ENCODE assay signal across 1 cellular context in the genomic region with DNA sequence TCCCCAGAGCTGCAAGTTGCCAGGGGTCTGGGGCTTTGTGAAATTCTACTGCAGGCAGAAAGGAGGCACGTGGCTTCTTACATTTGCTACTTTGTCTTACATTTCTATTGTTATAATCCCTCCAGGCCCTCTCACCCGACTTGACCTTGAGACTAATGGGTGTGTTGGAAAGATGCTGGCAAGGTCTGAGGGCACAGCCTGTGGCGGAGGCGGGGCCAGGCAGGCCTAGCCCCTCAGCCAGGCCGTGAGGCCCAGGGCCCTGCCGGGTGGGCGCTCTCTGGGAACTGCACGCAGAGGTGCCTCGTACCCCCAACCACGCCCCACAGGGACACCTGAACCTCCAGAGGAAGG.
TF ChIP-seq lines count a peak whose summit lies in the region.

No MANE protein-coding gene starts in this region.

TF ChIP-seq in K562, 482 proteins besides CTCF, POLR2A, EP300 and RAD21 (continued from another document and continues in another):
- TF ChIP-seq, protein P1, sequence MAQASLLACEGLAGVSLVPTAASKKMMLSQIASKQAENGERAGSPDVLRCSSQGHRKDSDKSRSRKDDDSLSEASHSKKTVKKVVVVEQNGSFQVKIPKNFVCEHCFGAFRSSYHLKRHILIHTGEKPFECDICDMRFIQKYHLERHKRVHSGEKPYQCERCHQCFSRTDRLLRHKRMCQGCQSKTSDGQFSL (CRISPR knock-in tag; IDR thresholded peaks at IDR 0.05): no peak
- TF ChIP-seq, protein P1 (tag; IDR thresholded peaks at IDR 0.05): 0 out of 4 replicates have a peak, but pooled peaks of 1 of the 2 experiments have one; percentile 0
- TF ChIP-seq RFX7 (CRISPR knock-in tag; IDR thresholded peaks at IDR 0.05): 0 out of 2 replicates have a peak, but pooled peaks have one; percentile 37
- TF ChIP-seq CAMTA2 (CRISPR knock-in tag; conservative IDR thresholded peaks at IDR 0.05): 0 out of 2 replicates have a peak, but pooled peaks have one; percentile 41
- no peak for TF ChIP-seq IRF2 (CRISPR knock-in tag; IDR thresholded peaks at IDR 0.05)
- TF ChIP-seq ZNF583 (CRISPR knock-in tag; IDR thresholded peaks at IDR 0.05): peak; percentile 35; the same call in 1 of the 2 replicates
- no peak for TF ChIP-seq ZNF224 (CRISPR knock-in tag; IDR thresholded peaks at IDR 0.05)
- no peak for TF ChIP-seq ZNF695 (CRISPR knock-in tag; IDR thresholded peaks at IDR 0.05)
- TF ChIP-seq, protein P2, sequence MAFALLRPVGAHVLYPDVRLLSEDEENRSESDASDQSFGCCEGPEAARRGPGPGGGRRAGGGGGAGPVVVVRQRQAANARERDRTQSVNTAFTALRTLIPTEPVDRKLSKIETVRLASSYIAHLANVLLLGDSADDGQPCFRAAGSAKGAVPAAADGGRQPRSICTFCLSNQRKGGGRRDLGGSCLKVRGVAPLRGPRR (CRISPR knock-in tag; IDR thresholded peaks at IDR 0.05): peak; percentile 88
- TF ChIP-seq, protein P3, sequence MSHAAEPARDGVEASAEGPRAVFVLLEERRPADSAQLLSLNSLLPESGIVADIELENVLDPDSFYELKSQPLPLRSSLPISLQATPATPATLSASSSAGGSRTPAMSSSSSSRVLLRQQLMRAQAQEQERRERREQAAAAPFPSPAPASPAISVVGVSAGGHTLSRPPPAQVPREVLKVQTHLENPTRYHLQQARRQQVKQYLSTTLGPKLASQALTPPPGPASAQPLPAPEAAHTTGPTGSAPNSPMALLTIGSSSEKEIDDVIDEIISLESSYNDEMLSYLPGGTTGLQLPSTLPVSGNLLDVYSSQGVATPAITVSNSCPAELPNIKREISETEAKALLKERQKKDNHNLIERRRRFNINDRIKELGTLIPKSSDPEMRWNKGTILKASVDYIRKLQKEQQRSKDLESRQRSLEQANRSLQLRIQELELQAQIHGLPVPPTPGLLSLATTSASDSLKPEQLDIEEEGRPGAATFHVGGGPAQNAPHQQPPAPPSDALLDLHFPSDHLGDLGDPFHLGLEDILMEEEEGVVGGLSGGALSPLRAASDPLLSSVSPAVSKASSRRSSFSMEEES (CRISPR knock-in tag; IDR thresholded peaks at IDR 0.05): no peak
- TF ChIP-seq NR4A1 (CRISPR knock-in tag; IDR thresholded peaks at IDR 0.05): no peak
- peak; percentile 65; the same call in 1 of the 2 replicates for TF ChIP-seq NR4A1 (tag; IDR thresholded peaks at IDR 0.05)
- TF ChIP-seq, protein P4, sequence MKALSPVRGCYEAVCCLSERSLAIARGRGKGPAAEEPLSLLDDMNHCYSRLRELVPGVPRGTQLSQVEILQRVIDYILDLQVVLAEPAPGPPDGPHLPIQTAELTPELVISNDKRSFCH (CRISPR knock-in tag; IDR thresholded peaks at IDR 0.05): peak; percentile 51; the same call in 1 of the 2 replicates
- TF ChIP-seq, protein P4 (tag; IDR thresholded peaks at IDR 0.05): no peak
- 0 out of 2 replicates have a peak, but pooled peaks have one; percentile 9 for TF ChIP-seq ZFP1 (CRISPR knock-in tag; IDR thresholded peaks at IDR 0.05)
- TF ChIP-seq HIVEP1 (CRISPR knock-in tag; IDR thresholded peaks at IDR 0.05): no peak
- TF ChIP-seq CREM (IDR thresholded peaks at IDR 0.05; ENCODE audit: low read depth): no peak
- TF ChIP-seq KDM2B (CRISPR knock-in tag; IDR thresholded peaks at IDR 0.05): 0 out of 2 replicates have a peak, but pooled peaks have one; percentile 5
- TF ChIP-seq ESRRA (IDR thresholded peaks at IDR 0.05; ENCODE audit: borderline replicate concordance, low read depth): peak; percentile 96
- TF ChIP-seq ZNF717 (CRISPR knock-in tag; IDR thresholded peaks at IDR 0.05): no peak
- TF ChIP-seq JUN (IDR thresholded peaks at IDR 0.05; ENCODE audit: borderline replicate concordance, low read depth, low read length): no peak
- peak; percentile 42; the same call in 1 of the 2 replicates for TF ChIP-seq JUN (CRISPR knock-in tag; IDR thresholded peaks at IDR 0.05; ENCODE audit: borderline replicate concordance)
- TF ChIP-seq ZNF239 (CRISPR knock-in tag; IDR thresholded peaks at IDR 0.05): peak; percentile 48
- no peak for TF ChIP-seq PHF20 (IDR thresholded peaks at IDR 0.05; ENCODE audit: partially characterized antibody)
- TF ChIP-seq, protein P5, sequence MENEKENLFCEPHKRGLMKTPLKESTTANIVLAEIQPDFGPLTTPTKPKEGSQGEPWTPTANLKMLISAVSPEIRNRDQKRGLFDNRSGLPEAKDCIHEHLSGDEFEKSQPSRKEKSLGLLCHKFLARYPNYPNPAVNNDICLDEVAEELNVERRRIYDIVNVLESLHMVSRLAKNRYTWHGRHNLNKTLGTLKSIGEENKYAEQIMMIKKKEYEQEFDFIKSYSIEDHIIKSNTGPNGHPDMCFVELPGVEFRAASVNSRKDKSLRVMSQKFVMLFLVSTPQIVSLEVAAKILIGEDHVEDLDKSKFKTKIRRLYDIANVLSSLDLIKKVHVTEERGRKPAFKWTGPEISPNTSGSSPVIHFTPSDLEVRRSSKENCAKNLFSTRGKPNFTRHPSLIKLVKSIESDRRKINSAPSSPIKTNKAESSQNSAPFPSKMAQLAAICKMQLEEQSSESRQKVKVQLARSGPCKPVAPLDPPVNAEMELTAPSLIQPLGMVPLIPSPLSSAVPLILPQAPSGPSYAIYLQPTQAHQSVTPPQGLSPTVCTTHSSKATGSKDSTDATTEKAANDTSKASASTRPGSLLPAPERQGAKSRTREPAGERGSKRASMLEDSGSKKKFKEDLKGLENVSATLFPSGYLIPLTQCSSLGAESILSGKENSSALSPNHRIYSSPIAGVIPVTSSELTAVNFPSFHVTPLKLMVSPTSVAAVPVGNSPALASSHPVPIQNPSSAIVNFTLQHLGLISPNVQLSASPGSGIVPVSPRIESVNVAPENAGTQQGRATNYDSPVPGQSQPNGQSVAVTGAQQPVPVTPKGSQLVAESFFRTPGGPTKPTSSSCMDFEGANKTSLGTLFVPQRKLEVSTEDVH (IDR thresholded peaks at IDR 0.05; ENCODE audit: low read depth, partially characterized antibody): peak; percentile 36
- TF ChIP-seq SAP30 (IDR thresholded peaks at IDR 0.05; ENCODE audit: borderline replicate concordance, insufficient read depth, low read depth, low read length, poor library complexity, severe bottlenecking): no peak
- TF ChIP-seq HDAC1 (IDR thresholded peaks at IDR 0.05): peak in 1 of 2 experiments; percentile 37; a peak in 1 of 4 replicates
- 0 out of 2 replicates have a peak, but pooled peaks have one; percentile 32 for TF ChIP-seq HSF4 (CRISPR knock-in tag; IDR thresholded peaks at IDR 0.05; ENCODE audit: borderline replicate concordance)
- peak; percentile 44; the same call in 1 of the 2 replicates for TF ChIP-seq KLF6 (CRISPR knock-in tag; IDR thresholded peaks at IDR 0.05; ENCODE audit: borderline replicate concordance)
- 0 out of 2 replicates have a peak, but pooled peaks have one; percentile 18 for TF ChIP-seq ZNF696 (CRISPR knock-in tag; conservative IDR thresholded peaks at IDR 0.05)
- TF ChIP-seq SPI1 (IDR thresholded peaks at IDR 0.05; ENCODE audit: borderline replicate concordance, low read depth, low read length): no peak
- TF ChIP-seq NR2C1 (IDR thresholded peaks at IDR 0.05): no peak
- peak; percentile 36; the same call in 1 of the 2 replicates for TF ChIP-seq NR2C1 (tag; IDR thresholded peaks at IDR 0.05)
- TF ChIP-seq ZNF76 (CRISPR knock-in tag; IDR thresholded peaks at IDR 0.05; ENCODE audit: borderline replicate concordance): peak; percentile 52; the same call in 1 of the 2 replicates
- no peak for TF ChIP-seq TRIM28 (IDR thresholded peaks at IDR 0.05)
- TF ChIP-seq SMARCA5 (IDR thresholded peaks at IDR 0.05): no peak
- no peak for TF ChIP-seq SMARCC2 (IDR thresholded peaks at IDR 0.05; ENCODE audit: low read depth)
- TF ChIP-seq, protein P6, sequence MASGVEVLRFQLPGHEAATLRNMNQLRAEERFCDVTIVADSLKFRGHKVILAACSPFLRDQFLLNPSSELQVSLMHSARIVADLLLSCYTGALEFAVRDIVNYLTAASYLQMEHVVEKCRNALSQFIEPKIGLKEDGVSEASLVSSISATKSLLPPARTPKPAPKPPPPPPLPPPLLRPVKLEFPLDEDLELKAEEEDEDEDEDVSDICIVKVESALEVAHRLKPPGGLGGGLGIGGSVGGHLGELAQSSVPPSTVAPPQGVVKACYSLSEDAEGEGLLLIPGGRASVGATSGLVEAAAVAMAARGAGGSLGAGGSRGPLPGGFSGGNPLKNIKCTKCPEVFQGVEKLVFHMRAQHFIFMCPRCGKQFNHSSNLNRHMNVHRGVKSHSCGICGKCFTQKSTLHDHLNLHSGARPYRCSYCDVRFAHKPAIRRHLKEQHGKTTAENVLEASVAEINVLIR (CRISPR knock-in tag; IDR thresholded peaks at IDR 0.05): peak; percentile 30
- TF ChIP-seq, protein P7, sequence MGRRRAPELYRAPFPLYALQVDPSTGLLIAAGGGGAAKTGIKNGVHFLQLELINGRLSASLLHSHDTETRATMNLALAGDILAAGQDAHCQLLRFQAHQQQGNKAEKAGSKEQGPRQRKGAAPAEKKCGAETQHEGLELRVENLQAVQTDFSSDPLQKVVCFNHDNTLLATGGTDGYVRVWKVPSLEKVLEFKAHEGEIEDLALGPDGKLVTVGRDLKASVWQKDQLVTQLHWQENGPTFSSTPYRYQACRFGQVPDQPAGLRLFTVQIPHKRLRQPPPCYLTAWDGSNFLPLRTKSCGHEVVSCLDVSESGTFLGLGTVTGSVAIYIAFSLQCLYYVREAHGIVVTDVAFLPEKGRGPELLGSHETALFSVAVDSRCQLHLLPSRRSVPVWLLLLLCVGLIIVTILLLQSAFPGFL (CRISPR knock-in tag; IDR thresholded peaks at IDR 0.05): no peak
- peak; percentile 16; the same call in 1 of the 2 replicates for TF ChIP-seq ZNF134 (CRISPR knock-in tag; conservative IDR thresholded peaks at IDR 0.05)
- TF ChIP-seq ZNF668 (CRISPR knock-in tag; IDR thresholded peaks at IDR 0.05): peak; percentile 62; the same call in 1 of the 2 replicates
- no peak for TF ChIP-seq JUNB (CRISPR knock-in tag; conservative IDR thresholded peaks at IDR 0.05)
- TF ChIP-seq, protein P8, sequence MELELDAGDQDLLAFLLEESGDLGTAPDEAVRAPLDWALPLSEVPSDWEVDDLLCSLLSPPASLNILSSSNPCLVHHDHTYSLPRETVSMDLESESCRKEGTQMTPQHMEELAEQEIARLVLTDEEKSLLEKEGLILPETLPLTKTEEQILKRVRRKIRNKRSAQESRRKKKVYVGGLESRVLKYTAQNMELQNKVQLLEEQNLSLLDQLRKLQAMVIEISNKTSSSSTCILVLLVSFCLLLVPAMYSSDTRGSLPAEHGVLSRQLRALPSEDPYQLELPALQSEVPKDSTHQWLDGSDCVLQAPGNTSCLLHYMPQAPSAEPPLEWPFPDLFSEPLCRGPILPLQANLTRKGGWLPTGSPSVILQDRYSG (tag; conservative IDR thresholded peaks at IDR 0.05; ENCODE audit: low read depth): peak; percentile 71
- TF ChIP-seq, protein P9, sequence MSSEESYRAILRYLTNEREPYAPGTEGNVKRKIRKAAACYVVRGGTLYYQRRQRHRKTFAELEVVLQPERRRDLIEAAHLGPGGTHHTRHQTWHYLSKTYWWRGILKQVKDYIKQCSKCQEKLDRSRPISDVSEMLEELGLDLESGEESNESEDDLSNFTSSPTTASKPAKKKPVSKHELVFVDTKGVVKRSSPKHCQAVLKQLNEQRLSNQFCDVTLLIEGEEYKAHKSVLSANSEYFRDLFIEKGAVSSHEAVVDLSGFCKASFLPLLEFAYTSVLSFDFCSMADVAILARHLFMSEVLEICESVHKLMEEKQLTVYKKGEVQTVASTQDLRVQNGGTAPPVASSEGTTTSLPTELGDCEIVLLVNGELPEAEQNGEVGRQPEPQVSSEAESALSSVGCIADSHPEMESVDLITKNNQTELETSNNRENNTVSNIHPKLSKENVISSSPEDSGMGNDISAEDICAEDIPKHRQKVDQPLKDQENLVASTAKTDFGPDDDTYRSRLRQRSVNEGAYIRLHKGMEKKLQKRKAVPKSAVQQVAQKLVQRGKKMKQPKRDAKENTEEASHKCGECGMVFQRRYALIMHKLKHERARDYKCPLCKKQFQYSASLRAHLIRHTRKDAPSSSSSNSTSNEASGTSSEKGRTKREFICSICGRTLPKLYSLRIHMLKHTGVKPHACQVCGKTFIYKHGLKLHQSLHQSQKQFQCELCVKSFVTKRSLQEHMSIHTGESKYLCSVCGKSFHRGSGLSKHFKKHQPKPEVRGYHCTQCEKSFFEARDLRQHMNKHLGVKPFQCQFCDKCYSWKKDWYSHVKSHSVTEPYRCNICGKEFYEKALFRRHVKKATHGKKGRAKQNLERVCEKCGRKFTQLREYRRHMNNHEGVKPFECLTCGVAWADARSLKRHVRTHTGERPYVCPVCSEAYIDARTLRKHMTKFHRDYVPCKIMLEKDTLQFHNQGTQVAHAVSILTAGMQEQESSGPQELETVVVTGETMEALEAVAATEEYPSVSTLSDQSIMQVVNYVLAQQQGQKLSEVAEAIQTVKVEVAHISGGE (CRISPR knock-in tag; IDR thresholded peaks at IDR 0.05): peak in 1 of 3 experiments; percentile 17; a peak in 1 of 6 replicates
- 0 out of 2 replicates have a peak, but pooled peaks have one; percentile 35 for TF ChIP-seq ZNF586 (CRISPR knock-in tag; conservative IDR thresholded peaks at IDR 0.05)
- no peak for TF ChIP-seq MTA1 (IDR thresholded peaks at IDR 0.05; ENCODE audit: borderline replicate concordance)
- TF ChIP-seq, protein P10, sequence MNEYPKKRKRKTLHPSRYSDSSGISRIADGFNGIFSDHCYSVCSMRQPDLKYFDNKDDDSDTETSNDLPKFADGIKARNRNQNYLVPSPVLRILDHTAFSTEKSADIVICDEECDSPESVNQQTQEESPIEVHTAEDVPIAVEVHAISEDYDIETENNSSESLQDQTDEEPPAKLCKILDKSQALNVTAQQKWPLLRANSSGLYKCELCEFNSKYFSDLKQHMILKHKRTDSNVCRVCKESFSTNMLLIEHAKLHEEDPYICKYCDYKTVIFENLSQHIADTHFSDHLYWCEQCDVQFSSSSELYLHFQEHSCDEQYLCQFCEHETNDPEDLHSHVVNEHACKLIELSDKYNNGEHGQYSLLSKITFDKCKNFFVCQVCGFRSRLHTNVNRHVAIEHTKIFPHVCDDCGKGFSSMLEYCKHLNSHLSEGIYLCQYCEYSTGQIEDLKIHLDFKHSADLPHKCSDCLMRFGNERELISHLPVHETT (CRISPR knock-in tag; conservative IDR thresholded peaks at IDR 0.05 in 1 of 2, IDR thresholded peaks at IDR 0.05 in 1 of 2): no peak
- TF ChIP-seq ZNF830 (CRISPR knock-in tag; IDR thresholded peaks at IDR 0.05): 0 out of 2 replicates have a peak, but pooled peaks have one; percentile 57
- no peak for TF ChIP-seq HMG20B (CRISPR knock-in tag; IDR thresholded peaks at IDR 0.05)
- TF ChIP-seq, protein P11, sequence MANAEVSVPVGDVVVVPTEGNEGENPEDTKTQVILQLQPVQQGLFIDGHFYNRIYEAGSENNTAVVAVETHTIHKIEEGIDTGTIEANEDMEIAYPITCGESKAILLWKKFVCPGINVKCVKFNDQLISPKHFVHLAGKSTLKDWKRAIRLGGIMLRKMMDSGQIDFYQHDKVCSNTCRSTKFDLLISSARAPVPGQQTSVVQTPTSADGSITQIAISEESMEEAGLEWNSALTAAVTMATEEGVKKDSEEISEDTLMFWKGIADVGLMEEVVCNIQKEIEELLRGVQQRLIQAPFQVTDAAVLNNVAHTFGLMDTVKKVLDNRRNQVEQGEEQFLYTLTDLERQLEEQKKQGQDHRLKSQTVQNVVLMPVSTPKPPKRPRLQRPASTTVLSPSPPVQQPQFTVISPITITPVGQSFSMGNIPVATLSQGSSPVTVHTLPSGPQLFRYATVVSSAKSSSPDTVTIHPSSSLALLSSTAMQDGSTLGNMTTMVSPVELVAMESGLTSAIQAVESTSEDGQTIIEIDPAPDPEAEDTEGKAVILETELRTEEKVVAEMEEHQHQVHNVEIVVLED (CRISPR knock-in tag; IDR thresholded peaks at IDR 0.05): no peak
- TF ChIP-seq ZNF197 (CRISPR knock-in tag; IDR thresholded peaks at IDR 0.05; ENCODE audit: low read depth): no peak
